In genomic region chrX:153457827-153458466, GRCh38 we compare ENCODE assay signal across 19 cellular contexts. TPM values are rescaled to one million over a fixed set of nuclear protein-coding genes. Genes with fewer than 3 reads are reported as not detected.
DNase-seq lines count a peak whose midpoint lies in the region; ATAC-seq and TF ChIP-seq lines count a peak whose summit lies in the region.
"Had no signal": no experiment of that assay in that cellular context is flagged by ENCODE, and none has a peak within 500 bp of the region (broad histone marks: within the 10 kb centered on the region; RNA-seq: fewer than 3 reads in every experiment).

No MANE protein-coding gene starts in this region.

- no peak for TF ChIP-seq CTCF in natural killer cell (IDR thresholded peaks at IDR 0.05)
- no peak for TF ChIP-seq CTCF in chondrocyte (IDR thresholded peaks at IDR 0.05)
- TF ChIP-seq CTCF in spleen (IDR thresholded peaks at IDR 0.05 in 8 of 11, conservative IDR thresholded peaks at IDR 0.05 in 3 of 11) = no peak

- intact Hi-C loops in natural killer cell (cut with micrococcal nuclease) (no loop called here), spleen (cut with DNase I; ENCODE audit: low total_unique reads) (no loop called here)

- H3K27ac Mint-ChIP-seq in natural killer cell treated with Interleukin-12 subunit alpha and Interleukin-12 subunit beta and Interleukin-15 and Interleukin-18, amount 100 ng/mL, for 72 hours = no peak overlapping the region
- H3K27ac Mint-ChIP-seq in natural killer cell (no peak overlapping the region), chondrocyte (ENCODE audit: unreplicated experiment) (no peak overlapping the region)
- H3K27ac Mint-ChIP-seq: CD4-positive, alpha-beta T cell; HFFc6 had no signal

- peak overlapping the region in 1 of 8 donors; percentile 4 for H3K4me3 ChIP-seq in spleen

- H3K36me3 ChIP-seq in spleen = peaks cover 0 to 95% (median 19%) of the 10 kb centered on the region in 6 donors
- H3K36me3 ChIP-seq: BE2C had no signal

- no peak for ATAC-seq in natural killer cell treated with Interleukin-12 subunit alpha and Interleukin-12 subunit beta and Interleukin-15 and Interleukin-18, amount 100 ng/mL, for 72 hours
- ATAC-seq in natural killer cell (no peak), HG02840 (IDR thresholded peaks at IDR 0.05; ENCODE audit: low FRiP score, unreplicated experiment) (no peak)
- ATAC-seq: HCT116, HepG2 had no signal

- H3K4me3 Mint-ChIP-seq in natural killer cell treated with Interleukin-12 subunit alpha and Interleukin-12 subunit beta and Interleukin-15 and Interleukin-18, amount 100 ng/mL, for 72 hours = no peak overlapping the region
- H3K4me3 Mint-ChIP-seq in natural killer cell = no peak overlapping the region
- H3K4me3 Mint-ChIP-seq in chondrocyte (ENCODE audit: unreplicated experiment) = no peak overlapping the region
- H3K4me3 Mint-ChIP-seq: CD4-positive, alpha-beta T cell; HFFc6; IgD-negative memory B cell had no signal

- H3K4me1 Mint-ChIP-seq in natural killer cell treated with Interleukin-12 subunit alpha and Interleukin-12 subunit beta and Interleukin-15 and Interleukin-18, amount 100 ng/mL, for 72 hours (ENCODE audit: low read depth in 2 of 2) = no peaks in the 10 kb centered on the region
- no peaks in the 10 kb centered on the region for H3K4me1 Mint-ChIP-seq in natural killer cell
- peaks cover 12% of the 10 kb centered on the region for H3K4me1 Mint-ChIP-seq in chondrocyte (ENCODE audit: low read depth)

- no peaks in the 10 kb centered on the region for H3K9me3 ChIP-seq in spleen
- H3K9me3 ChIP-seq: BE2C had no signal

- H3K9me3 Mint-ChIP-seq in natural killer cell treated with Interleukin-12 subunit alpha and Interleukin-12 subunit beta and Interleukin-15 and Interleukin-18, amount 100 ng/mL, for 72 hours = no peaks in the 10 kb centered on the region
- no peaks in the 10 kb centered on the region for H3K9me3 Mint-ChIP-seq in natural killer cell
- peaks cover 8% of the 10 kb centered on the region for H3K9me3 Mint-ChIP-seq in chondrocyte (ENCODE audit: low read depth)
- H3K9me3 Mint-ChIP-seq: CD4-positive, alpha-beta T cell; HFFc6 had no signal

- H3K27ac ChIP-seq in spleen = no peak overlapping the region

- TF ChIP-seq POLR2A in spleen (IDR thresholded peaks at IDR 0.05) = no peak

- peak; percentile 44 for DNase-seq in natural killer cell treated with Interleukin-12 subunit alpha and Interleukin-12 subunit beta and Interleukin-15 and Interleukin-18, amount 100 ng/mL, for 72 hours (ENCODE audit: low spot score)
- DNase-seq in natural killer cell = no peak
- peak; percentile 55 for DNase-seq in chondrocyte (ENCODE audit: low spot score)
- DNase-seq in spleen = peak; percentile 71
- no peak for DNase-seq in mucosa of gallbladder (ENCODE audit: low spot score)
- DNase-seq: ACHN; BE2C; C1 segment of cervical spinal cord; Calu3; CD4-positive, alpha-beta T cell; DMS79 treated with DMSO at 0.1 percent for 48 hours; GF-D8; GOT3; H7; HFFc6 had no signal

- no peaks in the 10 kb centered on the region for H3K27me3 Mint-ChIP-seq in natural killer cell treated with Interleukin-12 subunit alpha and Interleukin-12 subunit beta and Interleukin-15 and Interleukin-18, amount 100 ng/mL, for 72 hours
- H3K27me3 Mint-ChIP-seq in natural killer cell (ENCODE audit: low read depth in 2 of 2) = no peaks in the 10 kb centered on the region
- H3K27me3 Mint-ChIP-seq in chondrocyte (ENCODE audit: low read depth) = no peaks in the 10 kb centered on the region
- H3K27me3 Mint-ChIP-seq: CD4-positive, alpha-beta T cell; IgD-negative memory B cell had no signal

- no peaks in the 10 kb centered on the region for H3K4me1 ChIP-seq in spleen
- H3K4me1 ChIP-seq: BE2C had no signal

- no peaks in the 10 kb centered on the region for H3K27me3 ChIP-seq in spleen (replicated peaks in 1 of 7)
- H3K27me3 ChIP-seq: BE2C had no signal

- H3K36me3 Mint-ChIP-seq in natural killer cell treated with Interleukin-12 subunit alpha and Interleukin-12 subunit beta and Interleukin-15 and Interleukin-18, amount 100 ng/mL, for 72 hours = peaks cover 7% of the 10 kb centered on the region
- no peaks in the 10 kb centered on the region for H3K36me3 Mint-ChIP-seq in natural killer cell
- peaks cover 3% of the 10 kb centered on the region for H3K36me3 Mint-ChIP-seq in chondrocyte (ENCODE audit: low read depth)

- WGBS in spleen, 5 donors = 85 to 99% (median 93%) methylated on average over 11 to 17 of the region's 17 CpGs

RNA-seq across cellular contexts. Expression of gene TREX2, which starts 12.1 kb away (rescaled TPM):
- total RNA-seq in natural killer cell treated with Interleukin-12 subunit alpha and Interleukin-12 subunit beta and Interleukin-15 and Interleukin-18, amount 100 ng/mL, for 72 hours = 1 to 10 TPM; 1.4 to 4.5 TPM
- total RNA-seq in natural killer cell (1 to 10 TPM; 1.6 to 3.4 (median 3.1) TPM), chondrocyte (0.80 to 1.6 TPM (median 1.6 TPM) in 3 replicates), spleen (1 to 10 TPM; 1.2 to 6.4 (median 3.7) TPM), mucosa of gallbladder (0.63 TPM)
- 1 to 10 TPM; 1.1 to 1.8 (median 1.3) TPM for polyA plus RNA-seq in spleen

RNA-seq across cellular contexts. Expression of gene HAUS7, which starts 12.4 kb away (rescaled TPM):
- 10 to 100 TPM; 39.0 to 70.6 TPM for total RNA-seq in natural killer cell treated with Interleukin-12 subunit alpha and Interleukin-12 subunit beta and Interleukin-15 and Interleukin-18, amount 100 ng/mL, for 72 hours
- total RNA-seq in natural killer cell (10 to 100 TPM; 27.4 to 33.1 (median 31.9) TPM), chondrocyte (31.3 to 43.6 TPM (median 32.3 TPM) in 3 replicates), spleen (10 to 100 TPM; 23.6 to 36.2 (median 33.2) TPM), mucosa of gallbladder (22.4 TPM)
- 10 to 100 TPM; 36.6 to 83.7 (median 79.8) TPM for polyA plus RNA-seq in spleen

RNA-seq across cellular contexts. Expression of gene BGN, which starts 36.8 kb away (rescaled TPM):
- not detected for total RNA-seq in natural killer cell treated with Interleukin-12 subunit alpha and Interleukin-12 subunit beta and Interleukin-15 and Interleukin-18, amount 100 ng/mL, for 72 hours
- not detected for total RNA-seq in natural killer cell
- total RNA-seq in chondrocyte = 1,195 to 2,668 TPM (median 2,632 TPM) in 3 replicates
- total RNA-seq in spleen = 100 to 1,000 TPM; 180 to 370 (median 268) TPM
- polyA plus RNA-seq in spleen = 100 to 1,000 TPM in 1 of 3 donors, 10 to 100 TPM in 2; 37.1 to 109 (median 40.1) TPM
- total RNA-seq in mucosa of gallbladder = 204 TPM
- total RNA-seq: Calu3; CD4-positive, alpha-beta T cell had no signal
- polyA plus RNA-seq: IgD-negative memory B cell had no signal

RNA-seq across cellular contexts. Expression of gene ZFP92, which starts 46.7 kb away (rescaled TPM):
- 1 to 10 TPM; 2.1 to 3.3 TPM for total RNA-seq in natural killer cell treated with Interleukin-12 subunit alpha and Interleukin-12 subunit beta and Interleukin-15 and Interleukin-18, amount 100 ng/mL, for 72 hours
- 1 to 10 TPM; 1.6 to 3.3 (median 2.9) TPM for total RNA-seq in natural killer cell
- 0.10 to 1.6 TPM (median 1.5 TPM) in 3 replicates for total RNA-seq in chondrocyte
- 1 to 10 TPM; 1.5 to 3.4 (median 2.4) TPM for total RNA-seq in spleen
- under 1 TPM; 0.26 to 0.83 (median 0.50) TPM for polyA plus RNA-seq in spleen
- 0.60 TPM for total RNA-seq in mucosa of gallbladder
- total RNA-seq: H7 had no signal
- polyA plus RNA-seq: HepG2 had no signal

RNA-seq across cellular contexts. Expression of gene PNMA6E, which starts 56.8 kb away (rescaled TPM):
- not detected for total RNA-seq in natural killer cell treated with Interleukin-12 subunit alpha and Interleukin-12 subunit beta and Interleukin-15 and Interleukin-18, amount 100 ng/mL, for 72 hours
- total RNA-seq in natural killer cell = not detected
- total RNA-seq in chondrocyte = not detected in 3 replicates
- not detected for total RNA-seq in spleen
- not detected for polyA plus RNA-seq in spleen
- not detected for total RNA-seq in mucosa of gallbladder
- total RNA-seq: Calu3; CD4-positive, alpha-beta T cell; H7; HepG2; HFFc6 had no signal
- polyA plus RNA-seq: HepG2, IgD-negative memory B cell had no signal

Comparison
In these comparisons a context has a peak if more than half of its experiments do, and no peak if none do; other contexts are left out.
1. DNase-seq: peak in natural killer cell treated with Interleukin-12 subunit alpha and Interleukin-12 subunit beta and Interleukin-15 and Interleukin-18, amount 100 ng/mL, for 72 hours (single experiment), chondrocyte (single experiment) and spleen (single experiment); none in natural killer cell (single experiment) and mucosa of gallbladder (single experiment).
2. RNA of gene BGN, which starts 36.8 kb away (total RNA-seq): 1,195 to 2,668 TPM in chondrocyte, 180 to 370 TPM in spleen and 204 TPM in mucosa of gallbladder (single experiment); not detected in natural killer cell treated with Interleukin-12 subunit alpha and Interleukin-12 subunit beta and Interleukin-15 and Interleukin-18, amount 100 ng/mL, for 72 hours and not detected in natural killer cell; every median in the first group is over 100 times any median in the second.